ENCODE assay signal across 11 cellular contexts in genomic region chr2:86020984-86021383, GRCh38.
DNase-seq lines count a peak whose midpoint lies in the region; ATAC-seq and TF ChIP-seq lines count a peak whose summit lies in the region.
"Had no signal": no experiment of that assay in that cellular context is flagged by ENCODE, and none has a peak within 500 bp of the region (broad histone marks: within the 10 kb centered on the region; RNA-seq: fewer than 3 reads in every experiment).

No MANE protein-coding gene starts in this region.

- no peak overlapping the region for H3K4me3 ChIP-seq in PC-9

- peaks cover 18% of the 10 kb centered on the region for H3K4me1 ChIP-seq in PC-9 (replicated peaks; ENCODE audit: insufficient read depth)

- H2AFZ ChIP-seq in PC-9: no peak overlapping the region

- H3K4me2 ChIP-seq in PC-9: no peak overlapping the region

- intact Hi-C loops in Right ventricle myocardium inferior (cut with DNase I) (no loop called here), cardiac septum (cut with DNase I) (loop anchor here (10.0 kb wide), 1 partner anchor 54 kb away; no protein-coding TSS in a partner anchor), PC-9 (cut with micrococcal nuclease; ENCODE audit: unreplicated experiment) (no loop called here)

- CTCF ChIA-PET in PC-9 (lab: Charles Lee): no interaction called here
- CTCF ChIA-PET in GM10248 (lab: Yijun Ruan, JAX): interaction anchor here (1.6 to 2.0 kb wide), 2 partner anchors 15 to 194 kb away, joined by 4 to 8 read pairs; no protein-coding TSS in a partner anchor

- 0 out of 2 replicates have a peak, but pooled peaks cover 6% of the 10 kb centered on the region for H3F3A ChIP-seq in PC-9 (ENCODE audit: insufficient read depth, low read depth)

- H3K79me2 ChIP-seq in PC-9 (ENCODE audit: low read depth): no peaks in the 10 kb centered on the region

- H3K36me3 ChIP-seq in PC-9 (ENCODE audit: low read depth): 0 out of 2 replicates have a peak, but pooled peaks cover 4% of the 10 kb centered on the region

- H3K27me3 ChIP-seq in PC-9 (ENCODE audit: insufficient read depth, low read depth): no peaks in the 10 kb centered on the region

- H3K9me3 ChIP-seq in PC-9 (ENCODE audit: insufficient read depth, low read depth): no peaks in the 10 kb centered on the region

- no peaks in the 10 kb centered on the region for H3K9me2 ChIP-seq in PC-9 (ENCODE audit: insufficient read depth)

- BruUV-seq in PC-9 (replicated peaks; lab: Mats Ljungman, UMichigan): no TSS peak

- DNase-seq in Right ventricle myocardium inferior (ENCODE audit: missing footprints) (no peak), cardiac septum (ENCODE audit: low spot score) (no peak), globus pallidus (ENCODE audit: low spot score) (peak; percentile 92), occipital lobe (lab: John Stamatoyannopoulos, UW) (peak; percentile 40), PC-9 (no peak), NCI-H2081 treated with DMSO at 0.1 percent for 48 hours (lab: John Stamatoyannopoulos, UW) (no peak), GM10248 (ENCODE audit: extremely low spot score) (no peak)
- DNase-seq: ACHN, erythroblast had no signal

- ATAC-seq in Right ventricle myocardium inferior: peak; percentile 78
- ATAC-seq in GM21529 (IDR thresholded peaks at IDR 0.05; ENCODE audit: unreplicated experiment): no peak

- POLR2A ChIA-PET in PC-9 (lab: Charles Lee; ENCODE audit: unreplicated experiment) (interaction anchor here (0.6 kb wide), 1 partner anchor 42 kb away, joined by 4 read pairs; no protein-coding TSS in a partner anchor), GM10248 (lab: Yijun Ruan, JAX) (no interaction called here)

- H4K20me1 ChIP-seq in PC-9 (ENCODE audit: insufficient read depth): no peaks in the 10 kb centered on the region

- TF ChIP-seq CTCF in PC-9 (conservative IDR thresholded peaks at IDR 0.05) (no peak), GM10248 (IDR thresholded peaks at IDR 0.05; ENCODE audit: control extremely low read depth, extremely low read depth, low read depth, missing control alignments) (no peak)

- no peak overlapping the region for H3K27ac ChIP-seq in PC-9
- H3K27ac ChIP-seq: RWPE1 had no signal

Comparison
In these comparisons a context has a peak if more than half of its experiments do, and no peak if none do; other contexts are left out.
1. DNase-seq: peak in globus pallidus (single experiment) and occipital lobe (single experiment); none in Right ventricle myocardium inferior (single experiment), cardiac septum (single experiment), PC-9 (0 of 2), NCI-H2081 treated with DMSO at 0.1 percent for 48 hours (single experiment) and GM10248 (single experiment).